Comparison of ENCODE assay signal across 8 cellular contexts in the genomic region with DNA sequence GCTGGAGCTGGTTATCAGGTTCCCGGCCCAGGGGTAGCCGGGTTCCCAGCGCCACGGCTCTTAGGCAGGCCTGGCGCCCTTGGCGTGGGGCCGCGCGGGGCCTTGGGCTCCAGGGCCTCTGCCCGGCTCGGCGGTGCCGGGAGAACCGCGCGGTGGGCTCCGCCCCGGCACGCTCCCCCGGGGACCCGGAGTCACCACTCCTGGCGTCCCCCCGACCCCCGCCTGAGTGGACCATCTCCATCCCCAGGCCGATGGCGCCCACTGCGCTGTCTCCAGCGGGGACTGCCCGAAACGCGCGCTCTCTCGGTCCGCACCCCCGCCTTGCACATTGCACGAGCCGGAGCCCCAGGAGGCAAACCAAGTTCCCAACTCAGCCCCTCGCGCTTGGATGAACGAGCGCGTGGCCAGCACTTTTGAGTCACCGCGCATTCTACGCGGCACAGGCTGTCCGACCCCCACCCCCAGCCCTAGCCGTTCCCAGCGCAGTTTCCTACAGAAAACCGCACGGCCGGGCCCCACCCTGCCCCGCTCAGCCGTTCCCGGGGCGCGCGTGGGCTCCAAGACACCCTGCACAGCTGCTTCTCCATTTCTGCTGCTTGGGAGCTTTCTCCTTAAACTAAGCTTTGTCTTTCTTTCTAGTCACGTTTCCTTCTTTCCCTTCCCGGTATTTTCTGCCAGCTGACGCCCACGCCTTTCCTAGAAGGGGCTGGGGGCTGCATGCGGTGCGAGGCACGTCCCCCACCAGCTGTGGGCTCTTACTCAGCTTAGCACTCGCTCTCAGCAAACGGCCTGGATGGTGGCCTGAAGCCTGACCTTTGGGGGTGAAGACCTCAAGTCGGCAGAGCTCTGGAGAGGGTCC. TPM values are rescaled to one million over a fixed set of nuclear protein-coding genes. Genes with fewer than 3 reads are reported as not detected.
DNase-seq lines count a peak whose midpoint lies in the region; ATAC-seq, FAIRE-seq and TF ChIP-seq lines count a peak whose summit lies in the region.

No MANE protein-coding gene starts in this region.

- H3K9ac ChIP-seq in GM12878 (ENCODE audit: control insufficient read depth, insufficient read depth, low read length), result peak overlapping the region; percentile 71

- H3K4me3 ChIP-seq in RWPE2 (ENCODE audit: severe bottlenecking), result peak overlapping the region; percentile 97
- H3K4me3 ChIP-seq in GM12878, result peak overlapping the region; percentile 76
- peak overlapping the region; percentile 50 for H3K4me3 ChIP-seq in kidney epithelial cell (ENCODE audit: low read depth, low read length)

- H3K27me3 ChIP-seq in RWPE2 (ENCODE audit: insufficient read depth, poor library complexity, severe bottlenecking) (no peaks in the 10 kb centered on the region), GM12878 (replicated peaks in 1 of 2; ENCODE audit: control insufficient read depth in 2 of 2, insufficient read depth in 2 of 2, low read length in 1 of 2) (no peaks in the 10 kb centered on the region), kidney epithelial cell (ENCODE audit: control insufficient read depth, insufficient read depth, low read length) (no peaks in the 10 kb centered on the region)

- no peak for TF ChIP-seq RAD21 in GM12878 (IDR thresholded peaks at IDR 0.05; ENCODE audit: insufficient read depth, low read depth, low read length)

- peak overlapping the region; percentile 77 for H2AFZ ChIP-seq in GM12878 (ENCODE audit: control insufficient read depth, low read depth, low read length)

- 2% methylated on average over 52 of the region's 68 CpGs for WGBS in GM12878 (ENCODE audit: insufficient coverage, insufficient replicate concordance, low lambda C conversion rate, missing lambda C conversion rate)

- no peaks in the 10 kb centered on the region for H3K9me3 ChIP-seq in RWPE2 (ENCODE audit: severe bottlenecking)
- H3K9me3 ChIP-seq in GM12878 (replicated peaks; ENCODE audit: control insufficient read depth, insufficient read depth, low read length), result no peaks in the 10 kb centered on the region

- SMC1A ChIA-PET in GM12878 (lab: Charles Lee; ENCODE audit: uncharacterized antibody, unreplicated experiment), result no interaction called here

- H3K79me2 ChIP-seq in GM12878 (ENCODE audit: control insufficient read depth, insufficient read depth, low read length), result peaks cover 19% of the 10 kb centered on the region

- in situ Hi-C loops in GM12878 (cut with MboI), result no loop called here

- POLR2A ChIA-PET in GM12878 (lab: Charles Lee), result interaction anchor here (0.6 kb wide), 1 partner anchor 16 kb away, joined by 3 read pairs; no protein-coding TSS in a partner anchor

- intact Hi-C loops in GM12878 (cut with micrococcal nuclease; ENCODE audit: unreplicated experiment), result loop anchor here (5.0 kb wide), 1 partner anchor 69 kb away; a partner anchor contains a TSS

- H3K36me3 ChIP-seq in RWPE2 (ENCODE audit: low read depth) (no peaks in the 10 kb centered on the region; the same call in 1 of the 2 replicates), GM12878 (ENCODE audit: control insufficient read depth in 2 of 2, insufficient read depth in 2 of 2, low read length in 1 of 2) (no peaks in the 10 kb centered on the region), kidney epithelial cell (ENCODE audit: control insufficient read depth, insufficient read depth, low read length) (no peaks in the 10 kb centered on the region)

- H3K27ac ChIP-seq in RWPE2 (ENCODE audit: poor library complexity, severe bottlenecking) (peak overlapping the region; percentile 68), GM12878 (ENCODE audit: control insufficient read depth, insufficient read depth) (peak overlapping the region; percentile 70)

- TSS peak; percentile 64 for BruUV-seq in GM12878 (replicated peaks; lab: Mats Ljungman, UMichigan)

- RAD21 ChIA-PET in GM12878 (lab: Charles Lee; ENCODE audit: unreplicated experiment), result interaction anchor here (0.8 kb wide), 1 partner anchor 14 kb away, joined by 3 read pairs; a partner anchor contains a TSS

- TF ChIP-seq CTCF in RWPE2 (IDR thresholded peaks at IDR 0.05; ENCODE audit: poor library complexity, severe bottlenecking) (no peak), GM12878 (IDR thresholded peaks at IDR 0.05 in 2 of 3, conservative IDR thresholded peaks at IDR 0.05 in 1 of 3; ENCODE audit: control insufficient read depth in 2 of 3, extremely low read depth in 1 of 3, insufficient read depth in 1 of 3, low read depth in 3 of 3, low read length in 3 of 3) (no peak; a peak in 1 of 6 replicates), kidney epithelial cell (IDR thresholded peaks at IDR 0.05; ENCODE audit: insufficient read depth, low read length, poor library complexity, severe bottlenecking) (no peak)

- FAIRE-seq in GM12878 (lab: Jason Lieb, UNC), result no peak

- ATAC-seq in HG03095 (IDR thresholded peaks at IDR 0.05; ENCODE audit: unreplicated experiment) (peak; percentile 27), RWPE2 (ENCODE audit: low read depth) (peak; percentile 40), GM12878 (peak; percentile 65)

- CTCF ChIA-PET in GM12878 (lab: Yijun Ruan, JAX), result interaction anchor here (0.8 kb wide), 1 partner anchor 63 kb away, joined by 3 read pairs; no protein-coding TSS in a partner anchor

- peak overlapping the region; percentile 72 for H3K4me2 ChIP-seq in GM12878 (ENCODE audit: control insufficient read depth, insufficient read depth)

- TF ChIP-seq POLR2A in GM12878 (IDR thresholded peaks at IDR 0.05; ENCODE audit: low read depth, low read length), result peak; percentile 84

- TF ChIP-seq EP300 in GM12878 (IDR thresholded peaks at IDR 0.05; ENCODE audit: borderline replicate concordance in 1 of 2, control insufficient read depth in 1 of 2, low read depth in 2 of 2, low read length in 2 of 2), result no peak

- peak; percentile 80 for DNase-seq in activated effector memory CD4-positive, alpha-beta T cell treated with anti-CD3 and anti-CD28 coated beads, Interleukin-2, amount 50 U/mL, for 16 hours
- no peak for DNase-seq in activated effector memory CD4-positive, alpha-beta T cell treated with Interleukin-2 at 50 U/mL for 16 hours
- peak; percentile 69 for DNase-seq in RWPE2 (ENCODE audit: low spot score)
- DNase-seq in GM12878 (ENCODE audit: low read depth, low spot score), result no peak
- DNase-seq in kidney epithelial cell (ENCODE audit: low read depth), result no peak
- peak; percentile 48 for DNase-seq in stimulated activated CD4-positive, alpha-beta T cell treated with anti-CD3 and anti-CD28 coated beads, Interleukin-1b, Interleukin-23, amount 100 ng/mL, for 48 hours
- DNase-seq in NCI-H510A treated with DMSO at 0.1 percent for 48 hours (lab: John Stamatoyannopoulos, UW), result no peak

- peaks cover 8% of the 10 kb centered on the region for H3K4me1 ChIP-seq in RWPE2 (ENCODE audit: insufficient read depth, poor library complexity, severe bottlenecking)
- H3K4me1 ChIP-seq in GM12878 (ENCODE audit: control insufficient read depth, insufficient read depth, low read length), result peaks cover 23% of the 10 kb centered on the region

- no peaks in the 10 kb centered on the region for H4K20me1 ChIP-seq in GM12878 (ENCODE audit: control insufficient read depth, insufficient read depth)

TF ChIP-seq in GM12878, 131 proteins besides CTCF, POLR2A, EP300 and RAD21 (continues in another document):
- TF ChIP-seq KDM1A (IDR thresholded peaks at IDR 0.05; ENCODE audit: borderline replicate concordance) (no peak), EED (IDR thresholded peaks at IDR 0.05; ENCODE audit: low read depth) (0 out of 2 replicates have a peak, but pooled peaks have one; percentile 30), NFYA (IDR thresholded peaks at IDR 0.05; ENCODE audit: borderline replicate concordance, low read depth, low read length) (no peak), SMAD1 (IDR thresholded peaks at IDR 0.05; ENCODE audit: low read depth, partially characterized antibody) (no peak), ZSCAN29 (IDR thresholded peaks at IDR 0.05) (no peak), SREBF2 (IDR thresholded peaks at IDR 0.05; ENCODE audit: low read length) (no peak), HDAC2 (IDR thresholded peaks at IDR 0.05) (no peak)

RNA-seq across cellular contexts. Expression of a gene that starts 0.7 kb away (rescaled TPM):
- total RNA-seq in GM12878 (2013; cell fraction: nucleolus; rRNA removed), result 35.6 and 47.2 TPM in 2 replicates
- total RNA-seq in GM12878 (2014; rRNA removed) (20.7 and 30.2 TPM in 2 replicates), GM12878 (2014; rRNA removed; fragmentation: Illumina TruSeq; extraction: Trizol) (15.5 and 16.7 TPM in 2 replicates), GM12878 (2021) (48.5 and 54.2 TPM in 2 replicates), kidney epithelial cell (90.0 and 121 TPM in 2 replicates)
- polyA plus RNA-seq in GM12878 (2011; ENCODE audit: low read depth), result 17.6 TPM
- polyA plus RNA-seq in GM12878 (2011; rRNA removed) (15.5 and 30.1 TPM in 2 replicates), GM12878 (2014; fragmentation: Illumina TruSeq; extraction: Trizol) (11.1 and 20.2 TPM in 2 replicates), GM12878 (2014; fragmentation: Nextera tagmentation; extraction: Ambion mirVana) (10 to 100 TPM in 1 of 2 experiments, 1 to 10 TPM in 1; 4.8 to 10.1 TPM), GM12878 (2014; rRNA removed) (38.9 and 40.2 TPM in 2 replicates), GM12878 (2016; fragmentation: Nextera tagmentation; extraction: Ambion mirVana) (10 to 100 TPM; 63.3 to 75.2 TPM)
- 45.8 and 56.7 TPM in 2 replicates for polyA plus RNA-seq in GM12878 (2011; cell fraction: cytosol; rRNA removed)
- polyA plus RNA-seq in GM12878 (2011; cell fraction: nucleus; rRNA removed), result 53.3 and 64.0 TPM in 2 replicates
- 30.5 and 35.3 TPM in 2 replicates for polyA plus RNA-seq in GM12878 (2012)
- polyA minus RNA-seq in GM12878 (2011; rRNA and poly(A)+ RNA removed), result 36.6 and 44.7 TPM in 2 replicates
- polyA minus RNA-seq in GM12878 (2011; cell fraction: cytosol; rRNA and poly(A)+ RNA removed), result 19.8 and 21.9 TPM in 2 replicates
- polyA minus RNA-seq in GM12878 (2011; cell fraction: nucleus; rRNA and poly(A)+ RNA removed), result 18.6 and 24.4 TPM in 2 replicates

RNA-seq across cellular contexts. Expression of a gene that starts 14.4 kb away (rescaled TPM):
- total RNA-seq in GM12878 (2013; cell fraction: nucleolus; rRNA removed), result 81.6 and 92.4 TPM in 2 replicates
- total RNA-seq in GM12878 (2014; rRNA removed) (12.8 and 15.1 TPM in 2 replicates), GM12878 (2014; rRNA removed; fragmentation: Illumina TruSeq; extraction: Trizol) (17.7 TPM in 2 replicates), GM12878 (2021) (42.0 and 46.8 TPM in 2 replicates), kidney epithelial cell (88.0 and 91.4 TPM in 2 replicates)
- polyA plus RNA-seq in GM12878 (2011; ENCODE audit: low read depth), result 27.9 TPM
- polyA plus RNA-seq in GM12878 (2011; rRNA removed) (23.2 and 34.8 TPM in 2 replicates), GM12878 (2014; fragmentation: Illumina TruSeq; extraction: Trizol) (39.6 and 48.8 TPM in 2 replicates), GM12878 (2014; fragmentation: Nextera tagmentation; extraction: Ambion mirVana) (1 to 10 TPM in 1 of 2 experiments, under 1 TPM in 1; 0.58 to 2.6 TPM), GM12878 (2014; rRNA removed) (26.4 and 32.6 TPM in 2 replicates), GM12878 (2016; fragmentation: Nextera tagmentation; extraction: Ambion mirVana) (10 to 100 TPM; 14.4 to 18.8 TPM)
- 27.5 and 29.6 TPM in 2 replicates for polyA plus RNA-seq in GM12878 (2011; cell fraction: cytosol; rRNA removed)
- polyA plus RNA-seq in GM12878 (2011; cell fraction: nucleus; rRNA removed), result 106 and 121 TPM in 2 replicates
- 21.7 and 22.3 TPM in 2 replicates for polyA plus RNA-seq in GM12878 (2012)
- polyA minus RNA-seq in GM12878 (2011; rRNA and poly(A)+ RNA removed), result 40.8 and 41.6 TPM in 2 replicates
- 24.7 and 32.3 TPM in 2 replicates for polyA minus RNA-seq in GM12878 (2011; cell fraction: cytosol; rRNA and poly(A)+ RNA removed)
- polyA minus RNA-seq in GM12878 (2011; cell fraction: nucleus; rRNA and poly(A)+ RNA removed), result 23.9 and 38.2 TPM in 2 replicates

Comparison
In these comparisons a context has a peak if more than half of its experiments do, and no peak if none do; other contexts are left out.
1. DNase-seq: peak in activated effector memory CD4-positive, alpha-beta T cell treated with anti-CD3 and anti-CD28 coated beads, Interleukin-2, amount 50 U/mL, for 16 hours (single experiment), RWPE2 (single experiment) and stimulated activated CD4-positive, alpha-beta T cell treated with anti-CD3 and anti-CD28 coated beads, Interleukin-1b, Interleukin-23, amount 100 ng/mL, for 48 hours (single experiment); none in activated effector memory CD4-positive, alpha-beta T cell treated with Interleukin-2 at 50 U/mL for 16 hours (single experiment), GM12878 (single experiment), kidney epithelial cell (single experiment) and NCI-H510A treated with DMSO at 0.1 percent for 48 hours (single experiment).
2. Peak in every context shown above with its lines, with median percentiles within 50 percentile points of each other: ATAC-seq and H3K4me3 ChIP-seq.